ENCODE assay signal across 11 cellular contexts in genomic region chr21:45768011-45768740, GRCh38.
DNase-seq lines count a peak whose midpoint lies in the region; ATAC-seq and TF ChIP-seq lines count a peak whose summit lies in the region.
"Had no signal": no experiment of that assay in that cellular context is flagged by ENCODE, and none has a peak within 500 bp of the region (broad histone marks: within the 10 kb centered on the region; RNA-seq: fewer than 3 reads in every experiment).

No MANE protein-coding gene starts in this region.

- TF ChIP-seq POLR2A in adrenal gland (IDR thresholded peaks at IDR 0.05) (no peak), upper lobe of left lung (IDR thresholded peaks at IDR 0.05) (no peak)

- H3K36me3 ChIP-seq in CD4-positive, alpha-beta memory T cell (ENCODE audit: insufficient read depth, low read length): no peaks in the 10 kb centered on the region
- H3K36me3 ChIP-seq in adrenal gland (replicated peaks in 1 of 2) (no peaks in the 10 kb centered on the region), upper lobe of left lung (no peaks in the 10 kb centered on the region)
- H3K36me3 ChIP-seq: MG63 had no signal

- H3K9me3 Mint-ChIP-seq in CD4-positive, alpha-beta memory T cell: peaks cover 0 to 6% (median 0%) of the 10 kb centered on the region in 8 donors
- H3K9me3 Mint-ChIP-seq in activated CD4-positive, alpha-beta memory T cell treated with anti-CD3 and anti-CD28 coated beads for 36 hours: peaks cover 2% of the 10 kb centered on the region
- peaks cover 0 to 8% (median 4%) of the 10 kb centered on the region in 5 experiments for H3K9me3 Mint-ChIP-seq in brain

- ATAC-seq in GM18909 (IDR thresholded peaks at IDR 0.05; ENCODE audit: poor library complexity, unreplicated experiment) (no peak), upper lobe of left lung (ENCODE audit: low FRiP score in 2 of 2) (no peak)
- ATAC-seq: left colon had no signal

- H3K9me3 ChIP-seq in CD4-positive, alpha-beta memory T cell (ENCODE audit: control insufficient read depth in 1 of 2, low read length in 2 of 2): no peaks in the 10 kb centered on the region
- H3K9me3 ChIP-seq in adrenal gland (replicated peaks in 1 of 3): no peaks in the 10 kb centered on the region
- no peaks in the 10 kb centered on the region for H3K9me3 ChIP-seq in upper lobe of left lung

- no peaks in the 10 kb centered on the region for H3K36me3 Mint-ChIP-seq in CD4-positive, alpha-beta memory T cell
- no peaks in the 10 kb centered on the region for H3K36me3 Mint-ChIP-seq in activated CD4-positive, alpha-beta memory T cell treated with anti-CD3 and anti-CD28 coated beads for 36 hours
- H3K36me3 Mint-ChIP-seq in brain: peaks cover 9% of the 10 kb centered on the region

- H3K27ac ChIP-seq in CD4-positive, alpha-beta memory T cell (ENCODE audit: low read depth, low read length): no peak overlapping the region
- H3K27ac ChIP-seq in adrenal gland: no peak overlapping the region
- H3K27ac ChIP-seq in upper lobe of left lung: no peak overlapping the region

- H3K27me3 Mint-ChIP-seq in CD4-positive, alpha-beta memory T cell: peaks cover 0 to 4% of the 10 kb centered on the region in 2 donors
- H3K27me3 Mint-ChIP-seq in activated CD4-positive, alpha-beta memory T cell treated with anti-CD3 and anti-CD28 coated beads for 36 hours: no peaks in the 10 kb centered on the region
- H3K27me3 Mint-ChIP-seq in brain: peaks cover 8% of the 10 kb centered on the region

- no peak for DNase-seq in CD4-positive, alpha-beta memory T cell
- peak; percentile 65 for DNase-seq in activated CD4-positive, alpha-beta memory T cell treated with anti-CD3 and anti-CD28 coated beads for 36 hours
- DNase-seq in stimulated activated CD4-positive, alpha-beta T cell treated with anti-CD3 and anti-CD28 coated beads, Interleukin-1b, Interleukin-23, amount 100 ng/mL, for 4 hours (ENCODE audit: low read depth in 2 of 2): peak; percentile 26 to 33
- DNase-seq in adrenal gland (no peak), upper lobe of left lung (no peak), cerebellum (ENCODE audit: low spot score) (no peak)
- DNase-seq: left colon had no signal

- H3K4me3 Mint-ChIP-seq in CD4-positive, alpha-beta memory T cell: no peak overlapping the region
- H3K4me3 Mint-ChIP-seq in activated CD4-positive, alpha-beta memory T cell treated with anti-CD3 and anti-CD28 coated beads for 36 hours: no peak overlapping the region
- no peak overlapping the region for H3K4me3 Mint-ChIP-seq in brain

- no peaks in the 10 kb centered on the region for H3K27me3 ChIP-seq in CD4-positive, alpha-beta memory T cell (ENCODE audit: insufficient read depth, low read length)
- H3K27me3 ChIP-seq in adrenal gland (no peaks in the 10 kb centered on the region), upper lobe of left lung (no peaks in the 10 kb centered on the region)
- H3K27me3 ChIP-seq: BLaER1 treated with 17β-estradiol and CSF1 and Interleukin-3, amounts not matched to agents 10 nM and 100 nM had no signal

- peak overlapping the region in 4 of 7 donors; percentile 37 to 87 (median 50) for H3K27ac Mint-ChIP-seq in CD4-positive, alpha-beta memory T cell
- peak overlapping the region; percentile 87 for H3K27ac Mint-ChIP-seq in activated CD4-positive, alpha-beta memory T cell treated with anti-CD3 and anti-CD28 coated beads for 36 hours
- H3K27ac Mint-ChIP-seq in brain: peak overlapping the region in 3 of 5 experiments; percentile 3 to 38 (median 15)

- no peak for TF ChIP-seq EP300 in upper lobe of left lung (IDR thresholded peaks at IDR 0.05)

- H3K4me3 ChIP-seq in CD4-positive, alpha-beta memory T cell (ENCODE audit: low read length in 2 of 2): no peak overlapping the region
- no peak overlapping the region for H3K4me3 ChIP-seq in adrenal gland
- H3K4me3 ChIP-seq in upper lobe of left lung: no peak overlapping the region
- H3K4me3 ChIP-seq: BLaER1 treated with 17β-estradiol and CSF1 and Interleukin-3, amounts not matched to agents 10 nM and 100 nM; MG63 had no signal

- intact Hi-C loops in CD4-positive, alpha-beta memory T cell (cut with micrococcal nuclease): no loop called here
- intact Hi-C loops in activated CD4-positive, alpha-beta memory T cell treated with anti-CD3 and anti-CD28 coated beads for 36 hours (cut with micrococcal nuclease): loop anchor here (1.0 to 2.0 kb wide), 6 partner anchors 46 to 689 kb away; partner anchors contain the start of gene PCBP3
- intact Hi-C loops in adrenal gland (cut with DNase I): no loop called here

- CTCF ChIA-PET in CD4-positive, alpha-beta memory T cell (lab: Charles Lee; ENCODE audit: partially characterized antibody): interaction anchor here (0.8 kb wide), 1 partner anchor 41 kb away, joined by 4 read pairs; no protein-coding TSS in a partner anchor
- CTCF ChIA-PET in activated CD4-positive, alpha-beta memory T cell treated with anti-CD3 and anti-CD28 coated beads for 36 hours (lab: Charles Lee): no interaction called here

- 36 to 75% (median 51%) methylated on average over 8 to 11 of the region's 11 CpGs for WGBS in adrenal gland, 4 donors
- WGBS in upper lobe of left lung, 2 donors: 62 to 67% methylated on average over 9 to 11 of the region's 11 CpGs

- TF ChIP-seq CTCF in brain (conservative IDR thresholded peaks at IDR 0.05): no peak
- no peak for TF ChIP-seq CTCF in adrenal gland (IDR thresholded peaks at IDR 0.05)
- no peak for TF ChIP-seq CTCF in upper lobe of left lung (IDR thresholded peaks at IDR 0.05)

- H3K4me1 ChIP-seq in CD4-positive, alpha-beta memory T cell (ENCODE audit: insufficient read depth, low read length): peaks cover 21% of the 10 kb centered on the region
- H3K4me1 ChIP-seq in adrenal gland (replicated peaks in 1 of 2): no peaks in the 10 kb centered on the region
- H3K4me1 ChIP-seq in upper lobe of left lung: no peaks in the 10 kb centered on the region

- POLR2A ChIA-PET in CD4-positive, alpha-beta memory T cell (lab: Charles Lee; ENCODE audit: partially characterized antibody): interaction anchor here (1.5 kb wide), 1 partner anchor 69 kb away, joined by 4 read pairs; no protein-coding TSS in a partner anchor
- POLR2A ChIA-PET in activated CD4-positive, alpha-beta memory T cell treated with anti-CD3 and anti-CD28 coated beads for 36 hours (lab: Charles Lee): interaction anchor here (0.9 to 1.1 kb wide), 3 partner anchors 13 to 218 kb away, joined by 3 to 4 read pairs (median 3); no protein-coding TSS in a partner anchor

- peaks cover 14 to 26% (median 16%) of the 10 kb centered on the region in 4 donors for H3K4me1 Mint-ChIP-seq in CD4-positive, alpha-beta memory T cell
- peaks cover 41% of the 10 kb centered on the region for H3K4me1 Mint-ChIP-seq in activated CD4-positive, alpha-beta memory T cell treated with anti-CD3 and anti-CD28 coated beads for 36 hours (ENCODE audit: low read depth)
- H3K4me1 Mint-ChIP-seq in brain: peaks cover 51% of the 10 kb centered on the region

Comparison
In these comparisons a context has a peak if more than half of its experiments do, and no peak if none do; other contexts are left out.
1. DNase-seq: peak in activated CD4-positive, alpha-beta memory T cell treated with anti-CD3 and anti-CD28 coated beads for 36 hours (single experiment) and stimulated activated CD4-positive, alpha-beta T cell treated with anti-CD3 and anti-CD28 coated beads, Interleukin-1b, Interleukin-23, amount 100 ng/mL, for 4 hours (2 of 2); none in CD4-positive, alpha-beta memory T cell (0 of 5), adrenal gland (0 of 7), upper lobe of left lung (0 of 2) and cerebellum (single experiment).
2. H3K27ac Mint-ChIP-seq: peak in every context shown above with its lines; median percentile 87 in activated CD4-positive, alpha-beta memory T cell treated with anti-CD3 and anti-CD28 coated beads for 36 hours; 50 in CD4-positive, alpha-beta memory T cell; 15 in brain.